ENCODE assay signal across 13 cellular contexts in the genomic region with DNA sequence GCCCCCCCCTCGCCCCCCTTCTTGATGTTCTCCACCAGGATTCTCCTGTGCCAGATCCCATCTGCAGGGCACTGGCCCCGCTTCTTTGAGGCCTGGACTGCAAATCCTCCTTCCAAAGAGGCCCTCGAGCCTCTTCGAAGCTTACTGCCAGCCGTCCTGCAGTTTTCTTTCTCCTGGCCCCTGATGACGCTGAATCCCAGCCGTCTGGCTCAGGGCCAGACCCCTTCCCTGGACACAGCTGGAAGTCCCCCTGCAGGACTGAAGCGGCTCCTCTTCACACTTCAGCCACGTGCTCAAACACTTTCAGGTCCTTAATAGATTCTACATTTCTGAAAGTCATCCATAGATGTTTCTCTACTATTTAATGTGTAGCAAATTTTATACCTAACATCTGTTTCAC.
DNase-seq lines count a peak whose midpoint lies in the region; ATAC-seq and TF ChIP-seq lines count a peak whose summit lies in the region.
"Had no signal": no experiment of that assay in that cellular context is flagged by ENCODE, and none has a peak within 500 bp of the region (broad histone marks: within the 10 kb centered on the region; RNA-seq: fewer than 3 reads in every experiment).

No MANE protein-coding gene starts in this region.

- DNase-seq in NCI-H2081 (lab: John Stamatoyannopoulos, UW), result peak; percentile 7 to 47
- DNase-seq in NCI-H2081 treated with DMSO at 0.1 percent for 48 hours (lab: John Stamatoyannopoulos, UW), result no peak
- DNase-seq in NCI-H69 (lab: John Stamatoyannopoulos, UW), result peak; percentile 83
- peak; percentile 78 for DNase-seq in fibroblast of villous mesenchyme (ENCODE audit: low read depth)
- peak; percentile 80 for DNase-seq in smooth muscle cell of the brain vasculature (ENCODE audit: low read depth, low spot score)
- DNase-seq in RPMI8226, result no peak
- DNase-seq in Calu3, result no peak
- DNase-seq: activated CD8-positive, alpha-beta memory T cell treated with anti-CD3 and anti-CD28 coated beads for 24 hours; stimulated activated CD4-positive, alpha-beta T cell treated with anti-CD3 and anti-CD28 coated beads, Interleukin-4, amount 100 ng/mL, for 4 hours had no signal

- CTCF ChIA-PET in Calu3 (lab: Charles Lee), result no interaction called here

- H3K36me3 Mint-ChIP-seq in Calu3 (ENCODE audit: insufficient read depth, unreplicated experiment), result peaks cover 20% of the 10 kb centered on the region

- ATAC-seq in GM18868 (IDR thresholded peaks at IDR 0.05; ENCODE audit: unreplicated experiment), result no peak
- ATAC-seq: body of pancreas had no signal

- BruUV-seq in Calu3 (replicated peaks; lab: Mats Ljungman, UMichigan), result no TSS peak

- no peak overlapping the region for H3K4me3 ChIP-seq in fibroblast of villous mesenchyme (ENCODE audit: low read depth, low read length)
- H3K4me3 ChIP-seq: body of pancreas, tibial nerve had no signal

- intact Hi-C loops in Calu3 (cut with micrococcal nuclease; ENCODE audit: unreplicated experiment), result no loop called here

- no peaks in the 10 kb centered on the region for H3K4me1 Mint-ChIP-seq in Calu3 (ENCODE audit: low read depth, unreplicated experiment)

- TF ChIP-seq CTCF in fibroblast of villous mesenchyme (IDR thresholded peaks at IDR 0.05; ENCODE audit: insufficient read depth, low read depth, low read length), result peak; percentile 30
- no peak for TF ChIP-seq CTCF in Calu3 (IDR thresholded peaks at IDR 0.05; ENCODE audit: unreplicated experiment)

- H3K27ac Mint-ChIP-seq in Calu3 (ENCODE audit: unreplicated experiment), result no peak overlapping the region
- H3K27ac Mint-ChIP-seq: natural killer cell treated with Interleukin-12 subunit alpha and Interleukin-12 subunit beta and Interleukin-15 and Interleukin-18, amount 100 ng/mL, for 72 hours had no signal

- H3K4me3 Mint-ChIP-seq in Calu3 (ENCODE audit: low read depth, unreplicated experiment), result no peak overlapping the region
- H3K4me3 Mint-ChIP-seq: natural killer cell treated with Interleukin-12 subunit alpha and Interleukin-12 subunit beta and Interleukin-15 and Interleukin-18, amount 100 ng/mL, for 72 hours had no signal

- no peaks in the 10 kb centered on the region for H3K9me3 Mint-ChIP-seq in Calu3 (ENCODE audit: low read depth, unreplicated experiment)
- H3K9me3 Mint-ChIP-seq: natural killer cell treated with Interleukin-12 subunit alpha and Interleukin-12 subunit beta and Interleukin-15 and Interleukin-18, amount 100 ng/mL, for 72 hours had no signal

- no peaks in the 10 kb centered on the region for H3K27me3 Mint-ChIP-seq in Calu3 (ENCODE audit: unreplicated experiment)
- H3K27me3 Mint-ChIP-seq: natural killer cell treated with Interleukin-12 subunit alpha and Interleukin-12 subunit beta and Interleukin-15 and Interleukin-18, amount 100 ng/mL, for 72 hours had no signal

Comparison
In these comparisons a context has a peak if more than half of its experiments do, and no peak if none do; other contexts are left out.
1. DNase-seq: peak in NCI-H2081 (2 of 2), NCI-H69 (single experiment), fibroblast of villous mesenchyme (single experiment) and smooth muscle cell of the brain vasculature (single experiment); none in NCI-H2081 treated with DMSO at 0.1 percent for 48 hours (single experiment), RPMI8226 (single experiment) and Calu3 (single experiment).